Comparison of ENCODE assay signal across 8 cellular contexts in genomic region chr3:185983495-185984141, GRCh38. TPM values are rescaled to one million over a fixed set of nuclear protein-coding genes. Genes with fewer than 3 reads are reported as not detected.
A peak's percentile ranks its signal among the peaks of the same experiment; 100 is the strongest.
DNase-seq lines count a peak whose midpoint lies in the region; ATAC-seq, FAIRE-seq and TF ChIP-seq lines count a peak whose summit lies in the region.

No MANE protein-coding gene starts in this region.

- no peaks in the 10 kb centered on the region for H3K9me3 ChIP-seq in astrocyte (ENCODE audit: insufficient read depth, low read depth, low read length)
- no peaks in the 10 kb centered on the region for H3K9me3 ChIP-seq in gastrocnemius medialis

- intact Hi-C loops in gastrocnemius medialis (cut with DNase I; ENCODE audit: low total_unique reads) = loop anchor here (1.0 to 5.0 kb wide), 5 partner anchors 259 to 634 kb away; no protein-coding TSS in a partner anchor

- H3K4me1 Mint-ChIP-seq in astrocyte (ENCODE audit: low read depth, unreplicated experiment) = peaks cover 15% of the 10 kb centered on the region

- no peak overlapping the region for H3K4me3 ChIP-seq in astrocyte (ENCODE audit: insufficient read depth, low read depth, low read length)
- no peak overlapping the region for H3K4me3 ChIP-seq in gastrocnemius medialis

- H3K27me3 Mint-ChIP-seq in astrocyte (ENCODE audit: low read depth, unreplicated experiment) = peaks cover 20% of the 10 kb centered on the region

- H3K4me3 Mint-ChIP-seq in astrocyte (ENCODE audit: unreplicated experiment) = no peak overlapping the region

- H3K36me3 ChIP-seq in astrocyte (ENCODE audit: insufficient read depth, low read length) (no peaks in the 10 kb centered on the region), gastrocnemius medialis (no peaks in the 10 kb centered on the region)

- H4K20me1 ChIP-seq in astrocyte (ENCODE audit: insufficient read depth, low read length) = no peaks in the 10 kb centered on the region

- FAIRE-seq in astrocyte (lab: Jason Lieb, UNC) = no peak

- H2AFZ ChIP-seq in astrocyte (ENCODE audit: low read depth, low read length) = no peak overlapping the region

- peak overlapping the region; percentile 56 for H3K4me2 ChIP-seq in astrocyte (ENCODE audit: low read length)

- in situ Hi-C loops in gastrocnemius medialis (cut with MboI; ENCODE audit: low sequenced_read_pairs in 4 of 4) = loop anchor here (5.0 to 10.0 kb wide), 7 partner anchors 261 to 564 kb away; partner anchors contain the start of gene CRYGS (in 1 of the 4)

- no peaks in the 10 kb centered on the region for H3K79me2 ChIP-seq in astrocyte (ENCODE audit: insufficient read depth, low read length)

- H3K27ac ChIP-seq in 22Rv1 = no peak overlapping the region
- no peak overlapping the region for H3K27ac ChIP-seq in astrocyte (ENCODE audit: low read depth, low read length)
- H3K27ac ChIP-seq in gastrocnemius medialis = no peak overlapping the region

- ATAC-seq in gastrocnemius medialis (peak; percentile 94 to 96), GM18867 (IDR thresholded peaks at IDR 0.05; ENCODE audit: unreplicated experiment) (no peak)

- TF ChIP-seq CTCF in 22Rv1 (IDR thresholded peaks at IDR 0.05) (peak; percentile 85), GM12874 (IDR thresholded peaks at IDR 0.05; ENCODE audit: insufficient read depth, low read depth, low read length) (peak; percentile 83), astrocyte (IDR thresholded peaks at IDR 0.05; ENCODE audit: insufficient read depth, low read depth, low read length) (peak; percentile 85), gastrocnemius medialis (IDR thresholded peaks at IDR 0.05 in 4 of 5, conservative IDR thresholded peaks at IDR 0.05 in 1 of 5) (peak; percentile 84 to 96 (median 92))

- no peak overlapping the region for H3K27ac Mint-ChIP-seq in astrocyte (ENCODE audit: unreplicated experiment)

- no peak overlapping the region for H3K9ac ChIP-seq in astrocyte (ENCODE audit: low read length)

- no peak for TF ChIP-seq POLR2A in gastrocnemius medialis (IDR thresholded peaks at IDR 0.05)

- H3K36me3 Mint-ChIP-seq in astrocyte (ENCODE audit: low read depth, unreplicated experiment) = no peaks in the 10 kb centered on the region

- H3K27me3 ChIP-seq in astrocyte (ENCODE audit: insufficient read depth, low read length) = no peaks in the 10 kb centered on the region
- H3K27me3 ChIP-seq in gastrocnemius medialis = no peaks in the 10 kb centered on the region

- DNase-seq in NCI-H1417 treated with DMSO at 0.1 percent for 48 hours (lab: John Stamatoyannopoulos, UW) (peak; percentile 17), T-helper 22 cell (ENCODE audit: low read depth) (peak; percentile 15), astrocyte (ENCODE audit: low read depth) (peak; percentile 15), hippocampal formation (lab: John Stamatoyannopoulos, UW) (peak; percentile 62 to 71), gastrocnemius medialis (peak; percentile 60 to 63)

- peaks cover 12% of the 10 kb centered on the region for H3K4me1 ChIP-seq in astrocyte (ENCODE audit: insufficient read depth, low read length)
- no peaks in the 10 kb centered on the region for H3K4me1 ChIP-seq in gastrocnemius medialis

- no peaks in the 10 kb centered on the region for H3K9me3 Mint-ChIP-seq in astrocyte (ENCODE audit: unreplicated experiment)

RNA-seq across cellular contexts. Expression of gene TRA2B, which starts 45.8 kb away (rescaled TPM):
- total RNA-seq in astrocyte = 112 and 120 TPM in 2 replicates
- 100 to 1,000 TPM in 1 of 4 donors, 10 to 100 TPM in 3; 57.5 to 234 (median 65.1) TPM for total RNA-seq in gastrocnemius medialis

Comparison
In these comparisons a context has a peak if more than half of its experiments do, and no peak if none do; other contexts are left out.
1. DNase-seq: peak in every context shown above with its lines; median percentile 66 in hippocampal formation; 62 in gastrocnemius medialis; 17 in NCI-H1417 treated with DMSO at 0.1 percent for 48 hours; 15 in T-helper 22 cell; 15 in astrocyte.